Comparison of ENCODE assay signal across 9 cellular contexts in genomic region chr17:33647976-33648375, GRCh38.
A peak's percentile ranks its signal among the peaks of the same experiment; 100 is the strongest.
DNase-seq lines count a peak whose midpoint lies in the region; ATAC-seq and TF ChIP-seq lines count a peak whose summit lies in the region.
"Had no signal": no experiment of that assay in that cellular context is flagged by ENCODE, and none has a peak within 500 bp of the region (broad histone marks: within the 10 kb centered on the region; RNA-seq: fewer than 3 reads in every experiment).

No MANE protein-coding gene starts in this region.

- H4K20me1 ChIP-seq in OCI-LY3 (ENCODE audit: insufficient read depth, low read length) = no peaks in the 10 kb centered on the region
- H4K20me1 ChIP-seq in fibroblast of lung (ENCODE audit: control insufficient read depth, extremely low read depth, insufficient read depth, low read length) = no peaks in the 10 kb centered on the region

- WGBS in prostate gland = 14% methylated on average over 2 of the region's 2 CpGs

- H3K4me1 ChIP-seq in OCI-LY3 (ENCODE audit: low read length) (no peaks in the 10 kb centered on the region), fibroblast of lung (ENCODE audit: control insufficient read depth, extremely low read depth, insufficient read depth, low read length) (no peaks in the 10 kb centered on the region), prostate gland (replicated peaks) (no peaks in the 10 kb centered on the region)

- no peak overlapping the region for H2AFZ ChIP-seq in OCI-LY3 (ENCODE audit: low read depth, low read length)
- no peak overlapping the region for H2AFZ ChIP-seq in fibroblast of lung (ENCODE audit: low read length)

- no peak overlapping the region for H3K4me3 Mint-ChIP-seq in activated T-helper 1 cell treated with anti-CD3 and anti-CD28 coated beads, Interleukin-12 subunit alpha, Interleukin-12 subunit beta, Interleukin-2, Interleukin-4 antibody, amounts not matched to agents 30 ng/mL and 10 ng/mL and 1 ng/mL, durations not matched to agents 14 hours and 24 hours and 36 hours

- H3K79me2 ChIP-seq in OCI-LY3 (ENCODE audit: low read length) = no peaks in the 10 kb centered on the region
- H3K79me2 ChIP-seq in fibroblast of lung (ENCODE audit: control insufficient read depth, insufficient read depth, low read length) = no peaks in the 10 kb centered on the region

- H3K27me3 Mint-ChIP-seq in activated T-helper 1 cell treated with anti-CD3 and anti-CD28 coated beads, Interleukin-12 subunit alpha, Interleukin-12 subunit beta, Interleukin-2, Interleukin-4 antibody, amounts not matched to agents 30 ng/mL and 10 ng/mL and 1 ng/mL, durations not matched to agents 14 hours and 24 hours and 36 hours (ENCODE audit: insufficient read depth) = peaks cover 13% of the 10 kb centered on the region

- TF ChIP-seq CTCF in GM12874 (IDR thresholded peaks at IDR 0.05; ENCODE audit: insufficient read depth, low read depth, low read length) (peak; percentile 52), OCI-LY3 (IDR thresholded peaks at IDR 0.05; ENCODE audit: low read depth, low read length) (peak; percentile 48), fibroblast of lung (conservative IDR thresholded peaks at IDR 0.05 in 1 of 2, IDR thresholded peaks at IDR 0.05 in 1 of 2; ENCODE audit: low read depth in 1 of 2, low read length in 2 of 2) (peak; percentile 12 to 21), prostate gland (IDR thresholded peaks at IDR 0.05) (peak in 3 of 4 experiments; percentile 23 to 64 (median 36))

- H3K9me3 ChIP-seq in OCI-LY3 (ENCODE audit: insufficient read depth, low read length) = no peaks in the 10 kb centered on the region
- H3K9me3 ChIP-seq in fibroblast of lung (ENCODE audit: control insufficient read depth, insufficient read depth, low read depth, low read length) = no peaks in the 10 kb centered on the region
- H3K9me3 ChIP-seq in prostate gland = no peaks in the 10 kb centered on the region

- TF ChIP-seq POLR2A in prostate gland (IDR thresholded peaks at IDR 0.05) = no peak

- H3K27me3 ChIP-seq in OCI-LY3 (ENCODE audit: low read depth, low read length) (peaks cover 41% of the 10 kb centered on the region), fibroblast of lung (ENCODE audit: control insufficient read depth, insufficient read depth, low read length) (no peaks in the 10 kb centered on the region), prostate gland (replicated peaks; ENCODE audit: insufficient read depth) (no peaks in the 10 kb centered on the region)

- H3K4me2 ChIP-seq in OCI-LY3 (ENCODE audit: low read length) (no peak overlapping the region), fibroblast of lung (ENCODE audit: extremely low read depth, insufficient read depth, low read length) (no peak overlapping the region)

- no peak for ATAC-seq in GM18870 (IDR thresholded peaks at IDR 0.05; ENCODE audit: unreplicated experiment)
- ATAC-seq: HCT116 had no signal

- peak in 1 of 2 donors; percentile 7 for DNase-seq in fibroblast of lung (ENCODE audit: low read depth in 2 of 2)
- no peak for DNase-seq in prostate gland (ENCODE audit: low spot score)
- no peak for DNase-seq in stimulated activated CD4-positive, alpha-beta T cell treated with anti-CD3 and anti-CD28 coated beads, Interleukin-1b, Interleukin-23, amount 100 ng/mL, for 48 hours
- DNase-seq in NCI-H187 treated with DMSO at 0.1 percent for 48 hours (lab: John Stamatoyannopoulos, UW) = no peak
- DNase-seq in activated T-helper 1 cell treated with anti-CD3 and anti-CD28 coated beads, Interleukin-12 subunit alpha, Interleukin-12 subunit beta, Interleukin-2, Interleukin-4 antibody, amounts not matched to agents 30 ng/mL and 10 ng/mL and 1 ng/mL, durations not matched to agents 14 hours and 24 hours and 36 hours (ENCODE audit: low spot score) = no peak

- no peak overlapping the region for H3K9ac ChIP-seq in OCI-LY3 (ENCODE audit: low read length)
- no peak overlapping the region for H3K9ac ChIP-seq in fibroblast of lung (ENCODE audit: insufficient read depth, low read length)

- H3K4me3 ChIP-seq in OCI-LY3 (ENCODE audit: low read length) (no peak overlapping the region), fibroblast of lung (replicated peaks in 1 of 4; ENCODE audit: control extremely low read depth in 1 of 4, insufficient read depth in 1 of 4, low read depth in 3 of 4, low read length in 4 of 4) (no peak overlapping the region), prostate gland (no peak overlapping the region)

- H3K9me3 Mint-ChIP-seq in activated T-helper 1 cell treated with anti-CD3 and anti-CD28 coated beads, Interleukin-12 subunit alpha, Interleukin-12 subunit beta, Interleukin-2, Interleukin-4 antibody, amounts not matched to agents 30 ng/mL and 10 ng/mL and 1 ng/mL, durations not matched to agents 14 hours and 24 hours and 36 hours = no peaks in the 10 kb centered on the region

- H3K4me1 Mint-ChIP-seq in activated T-helper 1 cell treated with anti-CD3 and anti-CD28 coated beads, Interleukin-12 subunit alpha, Interleukin-12 subunit beta, Interleukin-2, Interleukin-4 antibody, amounts not matched to agents 30 ng/mL and 10 ng/mL and 1 ng/mL, durations not matched to agents 14 hours and 24 hours and 36 hours (ENCODE audit: low read depth) = no peaks in the 10 kb centered on the region

- no peak overlapping the region for H3K27ac Mint-ChIP-seq in activated T-helper 1 cell treated with anti-CD3 and anti-CD28 coated beads, Interleukin-12 subunit alpha, Interleukin-12 subunit beta, Interleukin-2, Interleukin-4 antibody, amounts not matched to agents 30 ng/mL and 10 ng/mL and 1 ng/mL, durations not matched to agents 14 hours and 24 hours and 36 hours

- H3K36me3 ChIP-seq in OCI-LY3 (replicated peaks; ENCODE audit: low read depth, low read length) (no peaks in the 10 kb centered on the region), fibroblast of lung (ENCODE audit: control insufficient read depth, insufficient read depth, low read length) (no peaks in the 10 kb centered on the region), prostate gland (no peaks in the 10 kb centered on the region)

- no peak overlapping the region for H3K27ac ChIP-seq in OCI-LY3 (ENCODE audit: low read length)
- no peak overlapping the region for H3K27ac ChIP-seq in fibroblast of lung (ENCODE audit: insufficient read depth, low read length)
- no peak overlapping the region for H3K27ac ChIP-seq in prostate gland

- intact Hi-C loops in prostate gland (cut with DNase I) = no loop called here
- intact Hi-C loops in activated T-helper 1 cell treated with anti-CD3 and anti-CD28 coated beads, Interleukin-12 subunit alpha, Interleukin-12 subunit beta, Interleukin-2, Interleukin-4 antibody, amounts not matched to agents 30 ng/mL and 10 ng/mL and 1 ng/mL, durations not matched to agents 14 hours and 24 hours and 36 hours (cut with micrococcal nuclease) = no loop called here

- H3K36me3 Mint-ChIP-seq in activated T-helper 1 cell treated with anti-CD3 and anti-CD28 coated beads, Interleukin-12 subunit alpha, Interleukin-12 subunit beta, Interleukin-2, Interleukin-4 antibody, amounts not matched to agents 30 ng/mL and 10 ng/mL and 1 ng/mL, durations not matched to agents 14 hours and 24 hours and 36 hours (ENCODE audit: low read depth) = no peaks in the 10 kb centered on the region
